In the genomic region with DNA sequence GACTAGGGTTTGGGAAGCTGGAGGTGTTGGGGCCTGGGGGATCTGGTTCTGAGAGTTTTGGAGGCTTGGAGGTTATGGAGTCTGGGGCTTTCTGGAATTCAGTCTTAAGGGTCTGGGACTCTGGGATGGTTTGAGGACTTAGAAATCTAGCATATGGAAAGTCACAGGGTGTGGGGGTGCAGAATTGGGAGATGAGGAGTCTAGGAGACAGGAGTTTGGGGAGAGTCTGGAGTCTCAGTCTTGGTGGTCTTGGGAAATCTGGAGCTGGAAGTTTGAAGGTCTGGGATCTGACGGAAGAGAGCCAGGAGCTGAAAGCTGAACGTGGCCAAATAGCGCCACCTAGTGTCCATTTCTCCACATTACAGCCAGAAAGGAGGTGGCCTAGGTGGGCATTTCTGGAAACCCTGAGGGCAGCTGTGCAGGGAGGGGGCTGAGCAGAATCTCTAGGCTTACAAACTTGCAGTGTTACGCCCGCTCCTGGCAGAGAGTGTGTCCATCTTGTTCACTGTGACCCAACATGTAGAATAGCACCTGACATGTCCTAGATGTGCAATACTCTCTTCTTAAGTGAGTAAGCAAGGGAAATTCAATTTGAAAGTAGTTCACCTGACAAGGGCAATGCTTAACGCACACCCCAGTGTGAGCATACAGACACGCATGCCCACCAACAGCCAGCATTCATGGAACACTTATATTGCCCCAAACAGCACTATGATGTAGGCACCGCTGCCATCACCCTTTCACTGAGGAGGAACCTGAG, we compare ENCODE assay signal across 8 cellular contexts.
DNase-seq lines count a peak whose midpoint lies in the region; ATAC-seq and FAIRE-seq lines count a peak whose summit lies in the region.

No MANE protein-coding gene starts in this region.

- no peaks in the 10 kb centered on the region for H3K27me3 ChIP-seq in CD4-positive, CD25-positive, alpha-beta regulatory T cell (ENCODE audit: control insufficient read depth, insufficient read depth, low read length)
- H3K27me3 ChIP-seq in H7 (ENCODE audit: control insufficient read depth, insufficient read depth, low read length) = peaks cover 16% of the 10 kb centered on the region

- no peaks in the 10 kb centered on the region for H3K36me3 ChIP-seq in CD4-positive, CD25-positive, alpha-beta regulatory T cell (ENCODE audit: control insufficient read depth, insufficient read depth, low read length)
- no peaks in the 10 kb centered on the region for H3K36me3 ChIP-seq in H7 (replicated peaks; ENCODE audit: control insufficient read depth, insufficient read depth, low read length)

- H3K9me3 Mint-ChIP-seq in CD4-positive, CD25-positive, alpha-beta regulatory T cell = peaks cover 0 to 3% (median 0%) of the 10 kb centered on the region in 7 donors
- no peaks in the 10 kb centered on the region for H3K9me3 Mint-ChIP-seq in activated T-helper 1 cell treated with anti-CD3 and anti-CD28 coated beads, Interleukin-12 subunit alpha, Interleukin-12 subunit beta, Interleukin-2, Interleukin-4 antibody, amounts not matched to agents 30 ng/mL and 10 ng/mL and 1 ng/mL, durations not matched to agents 14 hours and 24 hours and 36 hours

- no peaks in the 10 kb centered on the region for H3K4me1 ChIP-seq in CD4-positive, CD25-positive, alpha-beta regulatory T cell (ENCODE audit: control insufficient read depth, insufficient read depth, low read length, poor library complexity, severe bottlenecking)

- no peak for ATAC-seq in CD4-positive, CD25-positive, alpha-beta regulatory T cell (ENCODE audit: low read depth in 2 of 2)
- ATAC-seq in GM18520 (IDR thresholded peaks at IDR 0.05; ENCODE audit: unreplicated experiment) (no peak), GM21529 (IDR thresholded peaks at IDR 0.05; ENCODE audit: unreplicated experiment) (no peak)

- intact Hi-C loops in activated T-helper 1 cell treated with anti-CD3 and anti-CD28 coated beads, Interleukin-12 subunit alpha, Interleukin-12 subunit beta, Interleukin-2, Interleukin-4 antibody, amounts not matched to agents 30 ng/mL and 10 ng/mL and 1 ng/mL, durations not matched to agents 14 hours and 24 hours and 36 hours (cut with micrococcal nuclease) = loop anchor here (1.0 kb wide), 1 partner anchor 385 kb away; no protein-coding TSS in a partner anchor

- H3K4me3 Mint-ChIP-seq in CD4-positive, CD25-positive, alpha-beta regulatory T cell = no peak overlapping the region
- H3K4me3 Mint-ChIP-seq in activated T-helper 1 cell treated with anti-CD3 and anti-CD28 coated beads, Interleukin-12 subunit alpha, Interleukin-12 subunit beta, Interleukin-2, Interleukin-4 antibody, amounts not matched to agents 30 ng/mL and 10 ng/mL and 1 ng/mL, durations not matched to agents 14 hours and 24 hours and 36 hours = no peak overlapping the region

- H3K4me3 ChIP-seq in CD4-positive, CD25-positive, alpha-beta regulatory T cell (ENCODE audit: low read depth, low read length) = no peak overlapping the region
- no peak overlapping the region for H3K4me3 ChIP-seq in H7 (ENCODE audit: insufficient read depth, low read depth, low read length)

- H3K27ac ChIP-seq in CD4-positive, CD25-positive, alpha-beta regulatory T cell (ENCODE audit: insufficient read depth, low read length, poor library complexity, severe bottlenecking) = no peak overlapping the region

- peaks cover 0 to 2% (median 0%) of the 10 kb centered on the region in 4 donors for H3K4me1 Mint-ChIP-seq in CD4-positive, CD25-positive, alpha-beta regulatory T cell
- no peaks in the 10 kb centered on the region for H3K4me1 Mint-ChIP-seq in activated T-helper 1 cell treated with anti-CD3 and anti-CD28 coated beads, Interleukin-12 subunit alpha, Interleukin-12 subunit beta, Interleukin-2, Interleukin-4 antibody, amounts not matched to agents 30 ng/mL and 10 ng/mL and 1 ng/mL, durations not matched to agents 14 hours and 24 hours and 36 hours (ENCODE audit: low read depth)

- no peaks in the 10 kb centered on the region for H3K36me3 Mint-ChIP-seq in CD4-positive, CD25-positive, alpha-beta regulatory T cell
- no peaks in the 10 kb centered on the region for H3K36me3 Mint-ChIP-seq in activated T-helper 1 cell treated with anti-CD3 and anti-CD28 coated beads, Interleukin-12 subunit alpha, Interleukin-12 subunit beta, Interleukin-2, Interleukin-4 antibody, amounts not matched to agents 30 ng/mL and 10 ng/mL and 1 ng/mL, durations not matched to agents 14 hours and 24 hours and 36 hours (ENCODE audit: low read depth)

- DNase-seq in CD4-positive, CD25-positive, alpha-beta regulatory T cell = peak; percentile 6 to 28 (median 12)
- DNase-seq in H7 = peak; percentile 84
- DNase-seq in NCI-H774 (lab: John Stamatoyannopoulos, UW) = peak; percentile 37
- DNase-seq in activated T-helper 1 cell treated with anti-CD3 and anti-CD28 coated beads, Interleukin-12 subunit alpha, Interleukin-12 subunit beta, Interleukin-2, Interleukin-4 antibody, amounts not matched to agents 30 ng/mL and 10 ng/mL and 1 ng/mL, durations not matched to agents 14 hours and 24 hours and 36 hours (ENCODE audit: low spot score) = peak; percentile 11
- peak; percentile 58 to 67 for DNase-seq in frontal cortex (ENCODE audit: low spot score in 2 of 2)
- DNase-seq in pons (ENCODE audit: low spot score) = peak; percentile 51

- no peak overlapping the region for H3K27ac Mint-ChIP-seq in CD4-positive, CD25-positive, alpha-beta regulatory T cell
- no peak overlapping the region for H3K27ac Mint-ChIP-seq in activated T-helper 1 cell treated with anti-CD3 and anti-CD28 coated beads, Interleukin-12 subunit alpha, Interleukin-12 subunit beta, Interleukin-2, Interleukin-4 antibody, amounts not matched to agents 30 ng/mL and 10 ng/mL and 1 ng/mL, durations not matched to agents 14 hours and 24 hours and 36 hours

- no peak for FAIRE-seq in frontal cortex (lab: Jason Lieb, UNC)

- H3K27me3 Mint-ChIP-seq in CD4-positive, CD25-positive, alpha-beta regulatory T cell = peaks cover 12% of the 10 kb centered on the region
- H3K27me3 Mint-ChIP-seq in activated T-helper 1 cell treated with anti-CD3 and anti-CD28 coated beads, Interleukin-12 subunit alpha, Interleukin-12 subunit beta, Interleukin-2, Interleukin-4 antibody, amounts not matched to agents 30 ng/mL and 10 ng/mL and 1 ng/mL, durations not matched to agents 14 hours and 24 hours and 36 hours (ENCODE audit: insufficient read depth) = peaks cover 18% of the 10 kb centered on the region

- no peaks in the 10 kb centered on the region for H3K9me3 ChIP-seq in CD4-positive, CD25-positive, alpha-beta regulatory T cell (ENCODE audit: control insufficient read depth in 2 of 2, low read length in 2 of 2)

Comparison
In these comparisons a context has a peak if more than half of its experiments do, and no peak if none do; other contexts are left out.
1. DNase-seq: peak in every context shown above with its lines; median percentile 84 in H7; 62 in frontal cortex; 51 in pons; 37 in NCI-H774; 12 in CD4-positive, CD25-positive, alpha-beta regulatory T cell; 11 in activated T-helper 1 cell treated with anti-CD3 and anti-CD28 coated beads, Interleukin-12 subunit alpha, Interleukin-12 subunit beta, Interleukin-2, Interleukin-4 antibody, amounts not matched to agents 30 ng/mL and 10 ng/mL and 1 ng/mL, durations not matched to agents 14 hours and 24 hours and 36 hours.